Comparison of ENCODE assay signal across 10 cellular contexts in the genomic region with DNA sequence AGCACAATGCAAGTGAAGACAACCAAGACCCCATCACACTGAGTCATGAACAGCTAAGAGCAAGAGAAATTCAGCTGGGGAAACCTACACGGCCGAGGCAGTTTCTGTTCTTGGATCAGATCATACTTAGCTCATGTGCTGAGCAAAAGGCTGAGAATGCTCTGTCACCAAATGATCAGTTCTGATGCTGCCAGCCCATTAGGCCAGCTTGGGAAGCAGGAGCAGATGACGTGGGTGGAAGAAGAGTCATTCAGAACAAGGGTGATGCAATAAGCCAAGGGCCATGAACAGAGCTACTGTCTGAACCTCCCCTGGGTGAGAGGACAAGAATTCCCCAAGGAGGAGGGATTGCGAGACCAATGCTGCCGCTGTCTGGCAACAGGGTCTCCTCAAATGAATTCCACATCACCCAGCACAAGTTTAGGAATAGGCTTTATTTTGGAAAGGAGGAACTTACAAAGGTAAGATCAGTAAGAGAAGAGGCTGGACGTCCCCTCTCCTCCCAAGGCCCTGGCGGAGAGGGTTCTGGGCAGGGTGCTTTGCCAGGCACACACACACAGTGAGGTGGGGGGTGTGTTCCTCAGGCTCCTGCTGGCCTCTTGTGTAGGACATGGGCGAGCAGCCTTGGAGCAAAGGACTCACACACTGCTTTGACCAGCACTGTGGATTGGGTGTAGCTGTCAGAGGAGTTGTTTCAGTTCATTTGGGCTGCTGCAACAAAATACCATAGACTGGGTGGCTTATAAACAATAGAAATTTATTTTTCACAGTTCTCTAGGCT.
DNase-seq lines count a peak whose midpoint lies in the region; ATAC-seq and TF ChIP-seq lines count a peak whose summit lies in the region.
"Had no signal": no experiment of that assay in that cellular context is flagged by ENCODE, and none has a peak within 500 bp of the region (broad histone marks: within the 10 kb centered on the region; RNA-seq: fewer than 3 reads in every experiment).

No MANE protein-coding gene starts in this region.

- H3K9me3 Mint-ChIP-seq in Caco-2 (ENCODE audit: unreplicated experiment), result no peaks in the 10 kb centered on the region

- no peaks in the 10 kb centered on the region for H3K4me1 Mint-ChIP-seq in Caco-2 (ENCODE audit: low read depth, unreplicated experiment)

- H3K27ac ChIP-seq in PC-3 (ENCODE audit: low read length), result no peak overlapping the region
- H3K27ac ChIP-seq: cardiac muscle cell, thoracic aorta had no signal

- no peaks in the 10 kb centered on the region for H3F3A ChIP-seq in PC-3 (ENCODE audit: low read length, unreplicated experiment)

- no peaks in the 10 kb centered on the region for H3K9me2 ChIP-seq in PC-3 (replicated peaks; ENCODE audit: low read length)

- CTCF ChIA-PET in PC-3 (lab: Charles Lee), result no interaction called here
- CTCF ChIA-PET in Caco-2 (lab: Charles Lee), result no interaction called here

- H3K4me1 ChIP-seq in PC-3 (ENCODE audit: insufficient read depth, low read length) (no peaks in the 10 kb centered on the region), Caco-2 (no peaks in the 10 kb centered on the region)

- intact Hi-C loops in PC-3 (cut with micrococcal nuclease) (no loop called here), Caco-2 (cut with micrococcal nuclease; ENCODE audit: unreplicated experiment) (no loop called here)

- H3K36me3 ChIP-seq in PC-3 (ENCODE audit: low read depth, low read length) (no peaks in the 10 kb centered on the region), Caco-2 (ENCODE audit: control insufficient read depth, insufficient read depth, low read length) (no peaks in the 10 kb centered on the region)
- H3K36me3 ChIP-seq: cardiac muscle cell, thoracic aorta had no signal

- H3K4me3 Mint-ChIP-seq in Caco-2 (ENCODE audit: unreplicated experiment), result no peak overlapping the region

- no peak overlapping the region for H3K27ac Mint-ChIP-seq in Caco-2 (ENCODE audit: unreplicated experiment)

- H3K4me2 ChIP-seq in PC-3 (ENCODE audit: low read length), result no peak overlapping the region

- H2AFZ ChIP-seq in PC-3 (ENCODE audit: low read length), result no peak overlapping the region

- H3K36me3 Mint-ChIP-seq in Caco-2 (ENCODE audit: insufficient read depth, unreplicated experiment), result no peaks in the 10 kb centered on the region

- H3K9me3 ChIP-seq in PC-3 (ENCODE audit: low read length) (no peaks in the 10 kb centered on the region), Caco-2 (no peaks in the 10 kb centered on the region)
- H3K9me3 ChIP-seq: thoracic aorta had no signal

- no peaks in the 10 kb centered on the region for H3K79me2 ChIP-seq in PC-3 (ENCODE audit: low read length)

- POLR2A ChIA-PET in PC-3 (lab: Charles Lee; ENCODE audit: unreplicated experiment), result no interaction called here
- POLR2A ChIA-PET in Caco-2 (lab: Charles Lee), result no interaction called here

- peaks cover 11% of the 10 kb centered on the region for H3K27me3 Mint-ChIP-seq in Caco-2 (ENCODE audit: insufficient read depth, unreplicated experiment)

- no peak overlapping the region for H3K4me3 ChIP-seq in PC-3 (ENCODE audit: low read length)
- H3K4me3 ChIP-seq in Caco-2 (ENCODE audit: low read depth, low read length), result no peak overlapping the region
- H3K4me3 ChIP-seq: cardiac muscle cell, thoracic aorta had no signal

- BruUV-seq in PC-3 (replicated peaks; lab: Mats Ljungman, UMichigan), result no TSS peak
- no TSS peak for BruUV-seq in Caco-2 (replicated peaks; lab: Mats Ljungman, UMichigan)

- no peak for TF ChIP-seq CTCF in PC-3 (conservative IDR thresholded peaks at IDR 0.05; ENCODE audit: low read depth, low read length)
- TF ChIP-seq CTCF in Caco-2 (IDR thresholded peaks at IDR 0.05; ENCODE audit: insufficient read depth in 1 of 2, low read depth in 1 of 2, low read length in 1 of 2, severe bottlenecking in 1 of 2, unreplicated experiment in 1 of 2), result no peak

- peaks cover 27% of the 10 kb centered on the region for H3K27me3 ChIP-seq in PC-3 (ENCODE audit: low read length)
- no peaks in the 10 kb centered on the region; the same call in none of the 2 replicates for H3K27me3 ChIP-seq in Caco-2 (replicated peaks; ENCODE audit: control insufficient read depth, insufficient read depth, low read length)
- H3K27me3 ChIP-seq: cardiac muscle cell had no signal

- H3K9ac ChIP-seq in PC-3 (ENCODE audit: low read length), result no peak overlapping the region

- DNase-seq in ELR (ENCODE audit: low read depth) (peak; percentile 95), PC-3 (peak; percentile 10), fibroblast of gingiva (ENCODE audit: low read depth) (peak; percentile 85), non-pigmented ciliary epithelial cell (ENCODE audit: low read depth) (peak; percentile 57), Caco-2 (no peak)
- no peak for DNase-seq in activated T-cell treated with anti-CD3 and anti-CD28 coated beads, Interleukin-2, amount 50 U/mL, for 1 hour
- no peak for DNase-seq in activated effector memory CD4-positive, alpha-beta T cell treated with anti-CD3 and anti-CD28 coated beads, Interleukin-2, amount 50 U/mL, for 16 hours

- H4K20me1 ChIP-seq in PC-3 (ENCODE audit: low read length), result no peaks in the 10 kb centered on the region

- ATAC-seq in PC-3 (no peak), GM19035 (IDR thresholded peaks at IDR 0.05; ENCODE audit: unreplicated experiment) (no peak)

Comparison
In these comparisons a context has a peak if more than half of its experiments do, and no peak if none do; other contexts are left out.
1. DNase-seq: peak in ELR (single experiment), PC-3 (single experiment), fibroblast of gingiva (single experiment) and non-pigmented ciliary epithelial cell (single experiment); none in Caco-2 (0 of 2), activated T-cell treated with anti-CD3 and anti-CD28 coated beads, Interleukin-2, amount 50 U/mL, for 1 hour (single experiment) and activated effector memory CD4-positive, alpha-beta T cell treated with anti-CD3 and anti-CD28 coated beads, Interleukin-2, amount 50 U/mL, for 16 hours (single experiment).